Comparison of ENCODE assay signal across 28 cellular contexts in the genomic region with DNA sequence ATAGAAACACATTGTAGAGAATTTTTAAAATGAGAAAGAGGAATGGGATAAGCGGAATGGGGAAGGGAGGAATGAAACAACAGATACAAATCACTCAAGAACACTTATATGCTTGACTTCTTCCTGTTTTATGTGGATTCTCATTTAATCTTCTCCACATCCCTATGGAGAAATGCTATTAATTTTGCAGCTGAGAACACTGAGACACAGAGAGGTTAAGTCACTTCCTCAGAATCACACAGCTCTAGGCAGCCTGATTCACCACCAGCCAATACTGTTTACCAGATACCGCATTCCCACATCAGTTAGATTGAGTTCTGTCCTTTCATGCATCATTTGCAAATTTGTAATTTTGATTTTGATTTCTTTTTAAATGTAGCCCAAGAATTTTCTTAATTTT.
"Had no signal": no experiment of that assay in that cellular context is flagged by ENCODE, and none has a peak within 500 bp of the region (broad histone marks: within the 10 kb centered on the region; RNA-seq: fewer than 3 reads in every experiment).

No MANE protein-coding gene starts in this region.

- ATAC-seq: effector memory CD8-positive, alpha-beta T cell; esophagus mucosa; foreskin keratinocyte; gastrocnemius medialis; gastroesophageal sphincter; heart left ventricle; heart right ventricle had no signal

- H3K9me3 ChIP-seq: colonic mucosa, esophagus muscularis mucosa, gastrocnemius medialis, gastroesophageal sphincter had no signal

- H2AFZ ChIP-seq: hepatocyte had no signal

- H3K4me2 ChIP-seq: hepatocyte had no signal

- H3K4me3 ChIP-seq: colonic mucosa, coronary artery, dorsolateral prefrontal cortex, esophagus muscularis mucosa, esophagus squamous epithelium, gastrocnemius medialis, gastroesophageal sphincter, heart left ventricle, heart right ventricle, hepatocyte had no signal

- DNase-seq: colonic mucosa; cortex of kidney; dermis blood vessel endothelial cell; dorsolateral prefrontal cortex; effector CD4-positive, alpha-beta T cell; effector CD8-positive, alpha-beta T cell; effector memory CD4-positive, alpha-beta T cell; effector memory CD8-positive, alpha-beta T cell; endodermal cell; erythroblast; esophagus squamous epithelium; foreskin fibroblast; foreskin keratinocyte; foreskin melanocyte; gastrocnemius medialis; glutamatergic neuron; heart left ventricle; heart right ventricle; hippocampal formation had no signal

- H3K36me3 ChIP-seq: colonic mucosa, esophagus muscularis mucosa, esophagus squamous epithelium, gastrocnemius medialis, gastroesophageal sphincter, heart left ventricle, heart right ventricle had no signal

- FAIRE-seq: endometrium, endothelial cell of umbilical vein, frontal cortex had no signal

- H3K4me1 ChIP-seq: colonic mucosa, esophagus muscularis mucosa, esophagus squamous epithelium, foreskin keratinocyte, gastrocnemius medialis, gastroesophageal sphincter, heart left ventricle, heart right ventricle had no signal

- H3K27me3 ChIP-seq: colonic mucosa, dorsolateral prefrontal cortex, esophagus squamous epithelium, foreskin keratinocyte, gastrocnemius medialis, gastroesophageal sphincter, hepatocyte had no signal

- H3K79me2 ChIP-seq: hepatocyte had no signal

- H3K27ac ChIP-seq: colonic mucosa, coronary artery, dorsolateral prefrontal cortex, epithelial cell of prostate, esophagus muscularis mucosa, esophagus squamous epithelium, foreskin keratinocyte, gastrocnemius medialis, gastroesophageal sphincter, heart left ventricle, heart right ventricle, hepatocyte had no signal
